In the genomic region with DNA sequence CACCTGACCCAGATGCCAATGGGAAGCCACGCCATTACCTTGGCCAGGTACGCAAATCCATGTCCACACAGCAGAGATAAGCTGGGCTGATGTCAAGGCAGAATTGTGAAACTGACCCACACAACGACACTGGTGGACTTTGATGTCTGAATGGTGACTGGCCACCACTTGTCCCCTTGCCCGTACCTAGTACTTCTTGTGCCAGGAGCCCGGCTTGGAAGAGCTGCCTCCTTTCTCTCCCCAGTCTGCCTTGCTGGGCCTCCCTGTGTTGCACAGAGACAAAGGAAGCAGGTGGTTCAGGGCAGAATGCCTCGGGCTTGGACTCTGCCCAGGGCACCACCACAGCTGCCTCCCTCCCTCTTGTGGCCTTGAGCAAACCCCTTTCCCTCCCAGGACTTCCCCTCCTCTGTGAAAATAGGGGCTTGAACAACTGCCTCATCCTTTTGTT, we compare ENCODE assay signal across 13 cellular contexts. TPM values are rescaled to one million over a fixed set of nuclear protein-coding genes. Genes with fewer than 3 reads are reported as not detected.
A peak's percentile ranks its signal among the peaks of the same experiment; 100 is the strongest.
DNase-seq lines count a peak whose midpoint lies in the region; ATAC-seq, FAIRE-seq and TF ChIP-seq lines count a peak whose summit lies in the region.
"Had no signal": no experiment of that assay in that cellular context is flagged by ENCODE, and none has a peak within 500 bp of the region (broad histone marks: within the 10 kb centered on the region; RNA-seq: fewer than 3 reads in every experiment).

No MANE protein-coding gene starts in this region.

- DNase-seq in G401 (ENCODE audit: low spot score) (peak; percentile 73), NCI-H2196 treated with DMSO at 0.1 percent for 48 hours (lab: John Stamatoyannopoulos, UW; ENCODE audit: unreplicated experiment) (peak; percentile 74), endothelial cell (ENCODE audit: low spot score) (no peak), pancreas (peak in 5 of 6 donors; percentile 84 to 93 (median 91)), SIG-M5 treated with dmso at 0.1 percent for 504 hours (lab: John Stamatoyannopoulos, UW; ENCODE audit: unreplicated experiment) (no peak), AG08395 (ENCODE audit: low spot score) (no peak), PC-3 (no peak), RKO (ENCODE audit: low spot score) (no peak)
- DNase-seq: NCI-H526 treated with DMSO at 0.1 percent for 48 hours had no signal

- H3K27me3 ChIP-seq in pancreas (no peaks in the 10 kb centered on the region), PC-3 (ENCODE audit: low read length) (no peaks in the 10 kb centered on the region)

- H3K9me3 Mint-ChIP-seq in endothelial cell (ENCODE audit: unreplicated experiment), result no peaks in the 10 kb centered on the region
- H3K9me3 Mint-ChIP-seq: T-helper 1 cell treated with Interleukin-12 subunit alpha and Interleukin-12 subunit beta and Interleukin-4 antibody, amounts not matched to agents 30 μg/mL and 1 μg/mL, for 36 hours had no signal

- peaks cover 2% of the 10 kb centered on the region for H3K27me3 Mint-ChIP-seq in endothelial cell (ENCODE audit: unreplicated experiment)

- intact Hi-C loops in pancreas (cut with DNase I), result no loop called here
- intact Hi-C loops in PC-3 (cut with micrococcal nuclease), result no loop called here

- H3K36me3 Mint-ChIP-seq in endothelial cell (ENCODE audit: low read depth, unreplicated experiment), result peaks cover 21% of the 10 kb centered on the region

- WGBS in pancreas, 2 donors, result 8 to 10% methylated on average over 6 of the region's 6 CpGs

- POLR2A ChIA-PET in PC-3 (lab: Charles Lee; ENCODE audit: unreplicated experiment), result no interaction called here

- H2AFZ ChIP-seq in PC-3 (ENCODE audit: low read length), result no peak overlapping the region

- FAIRE-seq in pancreas (lab: Jason Lieb, UNC), result no peak
- FAIRE-seq: frontal cortex had no signal

- peaks cover 20% of the 10 kb centered on the region for H3K79me2 ChIP-seq in PC-3 (ENCODE audit: low read length)

- H3K9ac ChIP-seq in PC-3 (ENCODE audit: low read length), result no peak overlapping the region

- H3K9me3 ChIP-seq in pancreas (no peaks in the 10 kb centered on the region), PC-3 (ENCODE audit: low read length) (no peaks in the 10 kb centered on the region)

- ATAC-seq in pancreas (peak; percentile 48 to 79 (median 72)), PC-3 (no peak)

- H3K36me3 ChIP-seq in pancreas (peaks cover 13 to 50% (median 35%) of the 10 kb centered on the region in 3 donors), PC-3 (ENCODE audit: low read depth, low read length) (peaks cover 25% of the 10 kb centered on the region; the same call in 1 of the 2 replicates)

- H3K4me3 Mint-ChIP-seq in endothelial cell (ENCODE audit: unreplicated experiment), result no peak overlapping the region
- H3K4me3 Mint-ChIP-seq: T-helper 1 cell treated with Interleukin-12 subunit alpha and Interleukin-12 subunit beta and Interleukin-4 antibody, amounts not matched to agents 30 μg/mL and 1 μg/mL, for 36 hours had no signal

- H3K4me2 ChIP-seq in PC-3 (ENCODE audit: low read length), result no peak overlapping the region

- no peak for TF ChIP-seq CTCF in endothelial cell (IDR thresholded peaks at IDR 0.05; ENCODE audit: unreplicated experiment)
- TF ChIP-seq CTCF in pancreas (IDR thresholded peaks at IDR 0.05), result no peak
- no peak for TF ChIP-seq CTCF in PC-3 (conservative IDR thresholded peaks at IDR 0.05; ENCODE audit: low read depth, low read length)

- peak overlapping the region; percentile 31 for H3K27ac Mint-ChIP-seq in endothelial cell (ENCODE audit: unreplicated experiment)

- H3K4me1 Mint-ChIP-seq in endothelial cell (ENCODE audit: unreplicated experiment), result peaks cover 15% of the 10 kb centered on the region

- peaks cover 17% of the 10 kb centered on the region for H4K20me1 ChIP-seq in PC-3 (ENCODE audit: low read length)

- CTCF ChIA-PET in PC-3 (lab: Charles Lee), result no interaction called here

- no peaks in the 10 kb centered on the region for H3K9me2 ChIP-seq in PC-3 (replicated peaks; ENCODE audit: low read length)

- no peak overlapping the region for H3K4me3 ChIP-seq in pancreas
- H3K4me3 ChIP-seq in PC-3 (ENCODE audit: low read length), result no peak overlapping the region
- H3K4me3 ChIP-seq: skin epidermis had no signal

- peak overlapping the region; percentile 79 to 90 (median 85) for H3K27ac ChIP-seq in pancreas
- no peak overlapping the region for H3K27ac ChIP-seq in PC-3 (ENCODE audit: low read length)

- in situ Hi-C loops in G401 (cut with HindIII; ENCODE audit: low sequenced_read_pairs), result no loop called here

- no TSS peak for BruUV-seq in PC-3 (replicated peaks; lab: Mats Ljungman, UMichigan)

- H3F3A ChIP-seq in PC-3 (ENCODE audit: low read length, unreplicated experiment), result no peaks in the 10 kb centered on the region

- H3K4me1 ChIP-seq in pancreas, result peaks cover 33 to 51% (median 46%) of the 10 kb centered on the region in 3 donors
- peaks cover 9% of the 10 kb centered on the region for H3K4me1 ChIP-seq in PC-3 (ENCODE audit: insufficient read depth, low read length)

RNA-seq across cellular contexts. Expression of a gene that starts 23.3 kb away (rescaled TPM):
- total RNA-seq in G401 (2014; rRNA removed; shearing (Covaris generic)), result 85.7 and 122 TPM in 2 replicates
- 39.8 TPM for total RNA-seq in endothelial cell (ENCODE audit: unreplicated experiment)
- 10 to 100 TPM; 25.4 to 43.1 (median 34.2) TPM for total RNA-seq in pancreas
- 10 to 100 TPM; 66.0 to 78.5 TPM for polyA plus RNA-seq in pancreas
- 250 and 258 TPM in 2 replicates for total RNA-seq in PC-3 (2014; rRNA removed)

RNA-seq across cellular contexts. Expression of a gene that starts 36.2 kb away (rescaled TPM):
- 25.5 and 29.0 TPM in 2 replicates for total RNA-seq in G401 (2014; rRNA removed; shearing (Covaris generic))
- total RNA-seq in endothelial cell (ENCODE audit: unreplicated experiment) (8.5 TPM), pancreas (100 to 1,000 TPM in 1 of 6 donors, 10 to 100 TPM in 3, 1 to 10 TPM in 2; 6.8 to 134 (median 12.6) TPM), PC-3 (2014; rRNA removed) (25.2 and 37.0 TPM in 2 replicates)
- 10 to 100 TPM; 73.6 to 82.8 TPM for polyA plus RNA-seq in pancreas

RNA-seq across cellular contexts. Expression of a gene that starts 37.1 kb away (rescaled TPM):
- total RNA-seq in G401 (2014; rRNA removed; shearing (Covaris generic)), result 5.4 and 6.6 TPM in 2 replicates
- total RNA-seq in endothelial cell (ENCODE audit: unreplicated experiment), result 9.9 TPM
- total RNA-seq in pancreas, result 1 to 10 TPM; 3.0 to 6.2 (median 3.8) TPM
- polyA plus RNA-seq in pancreas, result 1 to 10 TPM; 6.4 to 6.8 TPM
- 8.4 and 11.1 TPM in 2 replicates for total RNA-seq in PC-3 (2014; rRNA removed)

RNA-seq across cellular contexts. Expression of a gene that starts 45.1 kb away (rescaled TPM):
- 13.5 TPM in 1 of 2 replicates, not detected in the other for total RNA-seq in G401 (2014; rRNA removed; shearing (Covaris generic))
- not detected for total RNA-seq in endothelial cell (ENCODE audit: unreplicated experiment)
- total RNA-seq in pancreas, result 100 to 1,000 TPM in 1 of 6 donors, 10 to 100 TPM in 3, 1 to 10 TPM in 2; 6.3 to 158 (median 45.7) TPM
- polyA plus RNA-seq in pancreas, result 10 to 100 TPM; 46.8 to 75.1 TPM
- total RNA-seq in PC-3 (2014; rRNA removed), result 153 and 154 TPM in 2 replicates
- total RNA-seq: frontal cortex, HT1080 had no signal

RNA-seq across cellular contexts. Expression of a gene that starts 55.9 kb away (rescaled TPM):
- total RNA-seq in G401 (2014; rRNA removed; shearing (Covaris generic)), result 121 and 125 TPM in 2 replicates
- total RNA-seq in endothelial cell (ENCODE audit: unreplicated experiment), result 62.1 TPM
- 10 to 100 TPM; 23.1 to 38.3 (median 30.9) TPM for total RNA-seq in pancreas
- 100 to 1,000 TPM in 1 of 2 donors, 10 to 100 TPM in 1; 86.1 to 133 TPM for polyA plus RNA-seq in pancreas
- total RNA-seq in PC-3 (2014; rRNA removed), result 158 and 171 TPM in 2 replicates

Comparison
In these comparisons a context has a peak if more than half of its experiments do, and no peak if none do; other contexts are left out.
1. DNase-seq: peak in G401 (single experiment), NCI-H2196 treated with DMSO at 0.1 percent for 48 hours (single experiment) and pancreas (5 of 6); none in endothelial cell (single experiment), SIG-M5 treated with dmso at 0.1 percent for 504 hours (single experiment), AG08395 (single experiment), PC-3 (single experiment) and RKO (single experiment).